1 cellular context compared by ENCODE assay signal in the genomic region with DNA sequence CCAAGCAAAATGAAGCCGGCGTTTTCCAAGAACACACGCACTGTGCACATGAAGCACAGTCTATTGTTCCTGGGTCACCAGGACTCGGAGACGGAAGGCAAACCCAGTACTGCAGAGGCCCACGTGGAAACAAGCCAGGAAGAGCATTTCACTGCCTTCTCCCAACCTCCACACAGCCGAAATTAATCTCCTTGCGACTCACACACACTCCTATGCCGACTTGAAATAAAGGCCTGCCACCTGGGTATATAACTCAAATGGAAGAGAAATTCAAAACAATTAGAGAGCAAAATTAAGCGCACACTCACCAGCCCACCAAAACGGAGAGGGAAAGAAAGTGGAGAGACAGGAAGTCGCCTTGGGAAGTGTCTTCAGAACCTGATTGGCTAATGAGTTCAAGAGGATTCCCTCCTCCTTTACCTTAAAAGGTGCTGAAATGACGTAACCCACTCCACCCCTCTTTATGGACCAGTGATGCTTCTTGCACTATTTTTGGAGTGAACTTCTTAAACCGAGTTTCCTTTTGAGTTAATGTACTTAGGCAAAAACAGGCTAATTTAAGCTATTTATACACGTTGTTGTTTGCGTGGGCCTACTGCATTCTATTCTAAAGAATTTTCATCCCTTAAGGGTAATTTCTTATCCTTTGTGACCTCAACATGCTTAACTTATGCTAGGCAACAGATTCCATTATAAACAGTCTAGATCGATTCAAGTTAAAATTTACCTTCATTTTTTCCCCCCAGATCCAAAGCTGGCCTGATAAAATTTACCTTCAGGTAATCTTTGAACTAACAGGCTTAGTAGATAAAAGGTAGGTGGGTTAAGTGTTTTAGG.
TF ChIP-seq lines count a peak whose summit lies in the region.

A gene with protein sequence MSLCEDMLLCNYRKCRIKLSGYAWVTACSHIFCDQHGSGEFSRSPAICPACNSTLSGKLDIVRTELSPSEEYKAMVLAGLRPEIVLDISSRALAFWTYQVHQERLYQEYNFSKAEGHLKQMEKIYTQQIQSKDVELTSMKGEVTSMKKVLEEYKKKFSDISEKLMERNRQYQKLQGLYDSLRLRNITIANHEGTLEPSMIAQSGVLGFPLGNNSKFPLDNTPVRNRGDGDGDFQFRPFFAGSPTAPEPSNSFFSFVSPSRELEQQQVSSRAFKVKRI (minus strand): TSS at position 334 of the 837 bp plus-strand sequence. CDS start 16,756 bp downstream, outside the sequence.

TF ChIP-seq in HEK293, 187 proteins besides CTCF, POLR2A, EP300 and RAD21 (continued from another document and continues in another):
- TF ChIP-seq, protein P1, sequence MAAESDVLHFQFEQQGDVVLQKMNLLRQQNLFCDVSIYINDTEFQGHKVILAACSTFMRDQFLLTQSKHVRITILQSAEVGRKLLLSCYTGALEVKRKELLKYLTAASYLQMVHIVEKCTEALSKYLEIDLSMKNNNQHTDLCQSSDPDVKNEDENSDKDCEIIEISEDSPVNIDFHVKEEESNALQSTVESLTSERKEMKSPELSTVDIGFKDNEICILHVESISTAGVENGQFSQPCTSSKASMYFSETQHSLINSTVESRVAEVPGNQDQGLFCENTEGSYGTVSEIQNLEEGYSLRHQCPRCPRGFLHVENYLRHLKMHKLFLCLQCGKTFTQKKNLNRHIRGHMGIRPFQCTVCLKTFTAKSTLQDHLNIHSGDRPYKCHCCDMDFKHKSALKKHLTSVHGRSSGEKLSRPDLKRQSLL (tag by site-specific recombination; IDR thresholded peaks at IDR 0.05): no peak
- TF ChIP-seq ZBTB48 (tag by site-specific recombination; IDR thresholded peaks at IDR 0.05) (no peak), ZNF76 (tag by site-specific recombination; IDR thresholded peaks at IDR 0.05; ENCODE audit: borderline replicate concordance, low read depth) (peak; percentile 27; the same call in 1 of the 2 replicates), ZNF791 (tag by site-specific recombination; IDR thresholded peaks at IDR 0.05) (no peak), ZSCAN30 (tag by site-specific recombination; IDR thresholded peaks at IDR 0.05) (no peak), ZNF354C (tag by site-specific recombination; IDR thresholded peaks at IDR 0.05; ENCODE audit: borderline replicate concordance, low read depth) (no peak), ZNF214 (tag by site-specific recombination; IDR thresholded peaks at IDR 0.05; ENCODE audit: borderline replicate concordance) (no peak), ZNF654 (tag by site-specific recombination; IDR thresholded peaks at IDR 0.05; ENCODE audit: low read depth) (no peak), KLF7 (tag by site-specific recombination; IDR thresholded peaks at IDR 0.05; ENCODE audit: borderline replicate concordance) (0 out of 2 replicates have a peak, but pooled peaks have one; percentile 15), ZNF610 (tag by site-specific recombination; IDR thresholded peaks at IDR 0.05; ENCODE audit: borderline replicate concordance) (no peak; the same call in 1 of the 2 replicates), ZNF157 (tag by site-specific recombination; IDR thresholded peaks at IDR 0.05) (no peak), FEZF1 (tag by site-specific recombination; IDR thresholded peaks at IDR 0.05) (no peak), ZFP3 (tag by site-specific recombination; IDR thresholded peaks at IDR 0.05; ENCODE audit: low read depth) (no peak), ZNF660 (tag by site-specific recombination; IDR thresholded peaks at IDR 0.05) (0 out of 2 replicates have a peak, but pooled peaks have one; percentile 22), ZNF112 (tag by site-specific recombination; IDR thresholded peaks at IDR 0.05) (no peak), ZNF211 (tag by site-specific recombination; IDR thresholded peaks at IDR 0.05; ENCODE audit: low read depth) (no peak), SALL2 (tag by site-specific recombination; IDR thresholded peaks at IDR 0.05; ENCODE audit: borderline replicate concordance) (no peak), ZNF558 (tag by site-specific recombination; IDR thresholded peaks at IDR 0.05) (no peak), ZNF830 (tag by site-specific recombination; IDR thresholded peaks at IDR 0.05; ENCODE audit: low read depth) (no peak), KLF16 (tag by site-specific recombination; IDR thresholded peaks at IDR 0.05) (peak; percentile 54; the same call in 1 of the 2 replicates), ZEB2 (tag by site-specific recombination; IDR thresholded peaks at IDR 0.05) (peak; percentile 85), ZNF626 (tag by site-specific recombination; IDR thresholded peaks at IDR 0.05) (no peak), ZNF664 (tag by site-specific recombination; IDR thresholded peaks at IDR 0.05) (no peak), ZXDB (tag by site-specific recombination; IDR thresholded peaks at IDR 0.05) (peak; percentile 77), ZBTB20 (tag by site-specific recombination; IDR thresholded peaks at IDR 0.05) (peak; percentile 79), HOXA7 (CRISPR knock-in tag; IDR thresholded peaks at IDR 0.05; ENCODE audit: borderline replicate concordance) (no peak), ZNF426 (tag by site-specific recombination; IDR thresholded peaks at IDR 0.05) (no peak)
- TF ChIP-seq, protein P2, sequence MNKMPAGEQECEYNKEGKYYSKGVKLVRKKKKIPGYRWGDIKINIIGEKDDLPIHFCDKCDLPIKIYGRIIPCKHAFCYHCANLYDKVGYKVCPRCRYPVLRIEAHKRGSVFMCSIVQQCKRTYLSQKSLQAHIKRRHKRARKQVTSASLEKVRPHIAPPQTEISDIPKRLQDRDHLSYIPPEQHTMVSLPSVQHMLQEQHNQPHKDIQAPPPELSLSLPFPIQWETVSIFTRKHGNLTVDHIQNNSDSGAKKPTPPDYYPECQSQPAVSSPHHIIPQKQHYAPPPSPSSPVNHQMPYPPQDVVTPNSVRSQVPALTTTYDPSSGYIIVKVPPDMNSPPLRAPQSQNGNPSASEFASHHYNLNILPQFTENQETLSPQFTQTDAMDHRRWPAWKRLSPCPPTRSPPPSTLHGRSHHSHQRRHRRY (tag by site-specific recombination; IDR thresholded peaks at IDR 0.05): no peak
- TF ChIP-seq, protein P3, sequence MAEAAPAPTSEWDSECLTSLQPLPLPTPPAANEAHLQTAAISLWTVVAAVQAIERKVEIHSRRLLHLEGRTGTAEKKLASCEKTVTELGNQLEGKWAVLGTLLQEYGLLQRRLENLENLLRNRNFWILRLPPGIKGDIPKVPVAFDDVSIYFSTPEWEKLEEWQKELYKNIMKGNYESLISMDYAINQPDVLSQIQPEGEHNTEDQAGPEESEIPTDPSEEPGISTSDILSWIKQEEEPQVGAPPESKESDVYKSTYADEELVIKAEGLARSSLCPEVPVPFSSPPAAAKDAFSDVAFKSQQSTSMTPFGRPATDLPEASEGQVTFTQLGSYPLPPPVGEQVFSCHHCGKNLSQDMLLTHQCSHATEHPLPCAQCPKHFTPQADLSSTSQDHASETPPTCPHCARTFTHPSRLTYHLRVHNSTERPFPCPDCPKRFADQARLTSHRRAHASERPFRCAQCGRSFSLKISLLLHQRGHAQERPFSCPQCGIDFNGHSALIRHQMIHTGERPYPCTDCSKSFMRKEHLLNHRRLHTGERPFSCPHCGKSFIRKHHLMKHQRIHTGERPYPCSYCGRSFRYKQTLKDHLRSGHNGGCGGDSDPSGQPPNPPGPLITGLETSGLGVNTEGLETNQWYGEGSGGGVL (tag by site-specific recombination; IDR thresholded peaks at IDR 0.05): 0 out of 2 replicates have a peak, but pooled peaks have one; percentile 12
- TF ChIP-seq, protein P4, sequence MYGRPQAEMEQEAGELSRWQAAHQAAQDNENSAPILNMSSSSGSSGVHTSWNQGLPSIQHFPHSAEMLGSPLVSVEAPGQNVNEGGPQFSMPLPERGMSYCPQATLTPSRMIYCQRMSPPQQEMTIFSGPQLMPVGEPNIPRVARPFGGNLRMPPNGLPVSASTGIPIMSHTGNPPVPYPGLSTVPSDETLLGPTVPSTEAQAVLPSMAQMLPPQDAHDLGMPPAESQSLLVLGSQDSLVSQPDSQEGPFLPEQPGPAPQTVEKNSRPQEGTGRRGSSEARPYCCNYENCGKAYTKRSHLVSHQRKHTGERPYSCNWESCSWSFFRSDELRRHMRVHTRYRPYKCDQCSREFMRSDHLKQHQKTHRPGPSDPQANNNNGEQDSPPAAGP (tag by site-specific recombination; IDR thresholded peaks at IDR 0.05): peak; percentile 36; the same call in 1 of the 2 replicates
- TF ChIP-seq, protein P5, sequence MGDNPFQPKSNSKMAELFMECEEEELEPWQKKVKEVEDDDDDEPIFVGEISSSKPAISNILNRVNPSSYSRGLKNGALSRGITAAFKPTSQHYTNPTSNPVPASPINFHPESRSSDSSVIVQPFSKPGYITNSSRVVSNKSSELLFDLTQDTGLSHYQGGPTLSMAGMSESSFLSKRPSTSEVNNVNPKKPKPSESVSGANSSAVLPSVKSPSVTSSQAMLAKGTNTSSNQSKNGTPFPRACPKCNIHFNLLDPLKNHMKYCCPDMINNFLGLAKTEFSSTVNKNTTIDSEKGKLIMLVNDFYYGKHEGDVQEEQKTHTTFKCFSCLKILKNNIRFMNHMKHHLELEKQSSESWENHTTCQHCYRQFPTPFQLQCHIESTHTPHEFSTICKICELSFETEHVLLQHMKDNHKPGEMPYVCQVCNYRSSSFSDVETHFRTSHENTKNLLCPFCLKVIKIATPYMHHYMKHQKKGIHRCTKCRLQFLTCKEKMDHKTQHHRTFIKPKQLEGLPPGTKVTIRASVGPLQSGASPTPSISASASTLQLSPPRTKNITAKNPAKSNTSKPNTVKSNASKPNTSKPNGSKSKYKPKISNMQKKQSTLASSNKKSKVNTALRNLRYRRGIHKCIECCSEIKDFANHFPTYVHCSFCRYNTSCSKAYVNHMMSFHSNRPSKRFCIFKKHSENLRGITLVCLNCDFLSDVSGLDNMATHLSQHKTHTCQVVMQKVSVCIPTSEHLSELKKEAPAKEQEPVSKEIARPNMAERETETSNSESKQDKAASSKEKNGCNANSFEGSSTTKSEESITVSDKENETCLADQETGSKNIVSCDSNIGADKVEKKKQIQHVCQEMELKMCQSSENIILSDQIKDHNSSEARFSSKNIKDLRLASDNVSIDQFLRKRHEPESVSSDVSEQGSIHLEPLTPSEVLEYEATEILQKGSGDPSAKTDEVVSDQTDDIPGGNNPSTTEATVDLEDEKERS (tag by site-specific recombination; IDR thresholded peaks at IDR 0.05): no peak
- TF ChIP-seq, protein P6, sequence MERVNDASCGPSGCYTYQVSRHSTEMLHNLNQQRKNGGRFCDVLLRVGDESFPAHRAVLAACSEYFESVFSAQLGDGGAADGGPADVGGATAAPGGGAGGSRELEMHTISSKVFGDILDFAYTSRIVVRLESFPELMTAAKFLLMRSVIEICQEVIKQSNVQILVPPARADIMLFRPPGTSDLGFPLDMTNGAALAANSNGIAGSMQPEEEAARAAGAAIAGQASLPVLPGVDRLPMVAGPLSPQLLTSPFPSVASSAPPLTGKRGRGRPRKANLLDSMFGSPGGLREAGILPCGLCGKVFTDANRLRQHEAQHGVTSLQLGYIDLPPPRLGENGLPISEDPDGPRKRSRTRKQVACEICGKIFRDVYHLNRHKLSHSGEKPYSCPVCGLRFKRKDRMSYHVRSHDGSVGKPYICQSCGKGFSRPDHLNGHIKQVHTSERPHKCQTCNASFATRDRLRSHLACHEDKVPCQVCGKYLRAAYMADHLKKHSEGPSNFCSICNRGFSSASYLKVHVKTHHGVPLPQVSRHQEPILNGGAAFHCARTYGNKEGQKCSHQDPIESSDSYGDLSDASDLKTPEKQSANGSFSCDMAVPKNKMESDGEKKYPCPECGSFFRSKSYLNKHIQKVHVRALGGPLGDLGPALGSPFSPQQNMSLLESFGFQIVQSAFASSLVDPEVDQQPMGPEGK (tag by site-specific recombination; IDR thresholded peaks at IDR 0.05): peak; percentile 30; the same call in 1 of the 2 replicates
- TF ChIP-seq, protein P7, sequence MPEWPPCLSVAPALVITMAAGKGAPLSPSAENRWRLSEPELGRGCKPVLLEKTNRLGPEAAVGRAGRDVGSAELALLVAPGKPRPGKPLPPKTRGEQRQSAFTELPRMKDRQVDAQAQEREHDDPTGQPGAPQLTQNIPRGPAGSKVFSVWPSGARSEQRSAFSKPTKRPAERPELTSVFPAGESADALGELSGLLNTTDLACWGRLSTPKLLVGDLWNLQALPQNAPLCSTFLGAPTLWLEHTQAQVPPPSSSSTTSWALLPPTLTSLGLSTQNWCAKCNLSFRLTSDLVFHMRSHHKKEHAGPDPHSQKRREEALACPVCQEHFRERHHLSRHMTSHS (tag by site-specific recombination; IDR thresholded peaks at IDR 0.05): no peak
- TF ChIP-seq, protein P8, sequence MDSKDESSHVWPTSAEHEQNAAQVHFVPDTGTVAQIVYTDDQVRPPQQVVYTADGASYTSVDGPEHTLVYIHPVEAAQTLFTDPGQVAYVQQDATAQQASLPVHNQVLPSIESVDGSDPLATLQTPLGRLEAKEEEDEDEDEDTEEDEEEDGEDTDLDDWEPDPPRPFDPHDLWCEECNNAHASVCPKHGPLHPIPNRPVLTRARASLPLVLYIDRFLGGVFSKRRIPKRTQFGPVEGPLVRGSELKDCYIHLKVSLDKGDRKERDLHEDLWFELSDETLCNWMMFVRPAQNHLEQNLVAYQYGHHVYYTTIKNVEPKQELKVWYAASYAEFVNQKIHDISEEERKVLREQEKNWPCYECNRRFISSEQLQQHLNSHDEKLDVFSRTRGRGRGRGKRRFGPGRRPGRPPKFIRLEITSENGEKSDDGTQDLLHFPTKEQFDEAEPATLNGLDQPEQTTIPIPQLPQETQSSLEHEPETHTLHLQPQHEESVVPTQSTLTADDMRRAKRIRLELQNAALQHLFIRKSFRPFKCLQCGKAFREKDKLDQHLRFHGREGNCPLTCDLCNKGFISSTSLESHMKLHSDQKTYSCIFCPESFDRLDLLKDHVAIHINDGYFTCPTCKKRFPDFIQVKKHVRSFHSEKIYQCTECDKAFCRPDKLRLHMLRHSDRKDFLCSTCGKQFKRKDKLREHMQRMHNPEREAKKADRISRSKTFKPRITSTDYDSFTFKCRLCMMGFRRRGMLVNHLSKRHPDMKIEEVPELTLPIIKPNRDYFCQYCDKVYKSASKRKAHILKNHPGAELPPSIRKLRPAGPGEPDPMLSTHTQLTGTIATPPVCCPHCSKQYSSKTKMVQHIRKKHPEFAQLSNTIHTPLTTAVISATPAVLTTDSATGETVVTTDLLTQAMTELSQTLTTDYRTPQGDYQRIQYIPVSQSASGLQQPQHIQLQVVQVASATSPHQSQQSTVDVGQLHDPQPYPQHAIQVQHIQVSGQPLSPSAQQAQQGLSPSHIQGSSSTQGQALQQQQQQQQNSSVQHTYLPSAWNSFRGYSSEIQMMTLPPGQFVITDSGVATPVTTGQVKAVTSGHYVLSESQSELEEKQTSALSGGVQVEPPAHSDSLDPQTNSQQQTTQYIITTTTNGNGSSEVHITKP (tag by site-specific recombination; IDR thresholded peaks at IDR 0.05): peak; percentile 53; the same call in 1 of the 2 replicates
